Comparison of ENCODE assay signal across 26 cellular contexts in the genomic region with DNA sequence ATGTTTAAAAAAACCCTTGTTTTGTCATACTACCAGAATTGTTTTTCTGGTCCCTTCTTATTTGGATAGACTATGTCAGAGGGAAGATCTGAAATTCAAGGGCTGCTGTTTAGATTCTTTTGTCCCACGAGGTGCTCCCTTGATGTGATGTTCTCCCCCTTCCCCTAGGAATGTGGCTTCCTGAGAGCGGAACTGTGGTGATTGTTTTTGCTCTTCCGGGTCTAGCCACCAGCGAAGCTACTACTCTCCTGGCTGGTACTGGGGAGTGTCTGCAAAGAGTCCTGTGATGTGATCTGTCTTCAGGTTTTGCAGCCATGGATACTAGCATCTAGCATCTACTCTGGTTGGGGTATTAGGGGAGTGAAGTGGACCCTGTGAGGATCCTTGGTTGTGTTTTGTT.
"Had no signal": no experiment of that assay in that cellular context is flagged by ENCODE, and none has a peak within 500 bp of the region (broad histone marks: within the 10 kb centered on the region; RNA-seq: fewer than 3 reads in every experiment).

No MANE protein-coding gene starts in this region.

- H3K27me3 ChIP-seq: brain microvascular endothelial cell had no signal

- H3K36me3 ChIP-seq: brain microvascular endothelial cell had no signal

- H3K36me3 Mint-ChIP-seq: activated naive CD8-positive, alpha-beta T cell had no signal

- H3K4me3 Mint-ChIP-seq: activated CD4-positive, alpha-beta memory T cell treated with anti-CD3 and anti-CD28 coated beads, Interleukin-2, amount 10 ng/mL, durations not matched to agents 7 days and 5 days; activated CD4-positive, alpha-beta T cell treated with anti-CD3 and anti-CD28 coated beads, Interleukin-2, amount 10 ng/mL, durations not matched to agents 7 days and 5 days; activated naive CD8-positive, alpha-beta T cell; activated T-cell treated with anti-CD3 and anti-CD28 coated beads, Interleukin-2, amount 50 U/mL, for 24 hours; activated T-cell treated with anti-CD3 and anti-CD28 coated beads, Interleukin-2, amount 50 U/mL, for 72 hours; central memory CD8-positive, alpha-beta T cell; dendritic cell treated with granulocyte-macrophage colony-stimulating factor and Interleukin-4, amounts not matched to agents 40 ng/mL and 50 ng/mL, for 4 days; endodermal cell had no signal

- H3K9me3 Mint-ChIP-seq: activated CD4-positive, alpha-beta memory T cell treated with anti-CD3 and anti-CD28 coated beads, Interleukin-2, amount 10 ng/mL, durations not matched to agents 7 days and 5 days; activated CD4-positive, alpha-beta T cell treated with anti-CD3 and anti-CD28 coated beads, Interleukin-2, amount 10 ng/mL, durations not matched to agents 7 days and 5 days; activated T-cell treated with anti-CD3 and anti-CD28 coated beads, Interleukin-2, amount 50 U/mL, for 72 hours; central memory CD8-positive, alpha-beta T cell had no signal

- DNase-seq: activated CD4-positive, alpha-beta memory T cell treated with anti-CD3 and anti-CD28 coated beads, Interleukin-2, amount 10 ng/mL, durations not matched to agents 7 days and 5 days; activated CD4-positive, alpha-beta T cell treated with anti-CD3 and anti-CD28 coated beads for 1 hour; activated CD4-positive, alpha-beta T cell treated with anti-CD3 and anti-CD28 coated beads for 4 hours; activated CD4-positive, alpha-beta T cell treated with anti-CD3 and anti-CD28 coated beads, Interleukin-2, amount 10 ng/mL, durations not matched to agents 7 days and 5 days; activated CD4-positive, alpha-beta T cell treated with anti-CD3 and anti-CD28 coated beads, Interleukin-2, amount 50 U/mL, for 4 hours; activated CD8-positive, alpha-beta memory T cell treated with anti-CD3 and anti-CD28 coated beads, Interleukin-2, amount 50 U/mL, for 48 hours; activated gamma-delta T cell treated with Interleukin-2 at 50 U/mL for 16 hours; activated naive CD4-positive, alpha-beta T cell treated with anti-CD3 and anti-CD28 coated beads, Interleukin-2, amount 50 U/mL, for 16 hours; activated naive CD4-positive, alpha-beta T cell treated with Interleukin-2 at 50 U/mL for 16 hours; activated T-cell treated with anti-CD3 and anti-CD28 coated beads for 4 hours; activated T-cell treated with anti-CD3 and anti-CD28 coated beads, Interleukin-2, amount 50 U/mL, for 24 hours; activated T-cell treated with anti-CD3 and anti-CD28 coated beads, Interleukin-2, amount 50 U/mL, for 72 hours; amniotic stem cell; anterior cingulate cortex; brain microvascular endothelial cell; dorsolateral prefrontal cortex; effector memory CD4-positive, alpha-beta T cell; endodermal cell; foreskin fibroblast; head of caudate nucleus; T-helper 2 cell had no signal

- H3K4me3 ChIP-seq: coronary artery, dorsolateral prefrontal cortex had no signal

- H3K27ac Mint-ChIP-seq: activated CD4-positive, alpha-beta memory T cell treated with anti-CD3 and anti-CD28 coated beads, Interleukin-2, amount 10 ng/mL, durations not matched to agents 7 days and 5 days; activated CD4-positive, alpha-beta T cell treated with anti-CD3 and anti-CD28 coated beads, Interleukin-2, amount 10 ng/mL, durations not matched to agents 7 days and 5 days; activated naive CD8-positive, alpha-beta T cell; activated T-cell treated with anti-CD3 and anti-CD28 coated beads, Interleukin-2, amount 50 U/mL, for 24 hours; activated T-cell treated with anti-CD3 and anti-CD28 coated beads, Interleukin-2, amount 50 U/mL, for 72 hours; dendritic cell treated with granulocyte-macrophage colony-stimulating factor and Interleukin-4, amounts not matched to agents 40 ng/mL and 50 ng/mL, for 4 days; endodermal cell had no signal

- H3K27me3 Mint-ChIP-seq: activated CD4-positive, alpha-beta memory T cell treated with anti-CD3 and anti-CD28 coated beads, Interleukin-2, amount 10 ng/mL, durations not matched to agents 7 days and 5 days; activated CD4-positive, alpha-beta T cell treated with anti-CD3 and anti-CD28 coated beads, Interleukin-2, amount 10 ng/mL, durations not matched to agents 7 days and 5 days; activated naive CD8-positive, alpha-beta T cell; activated T-cell treated with anti-CD3 and anti-CD28 coated beads, Interleukin-2, amount 50 U/mL, for 24 hours; central memory CD8-positive, alpha-beta T cell; dendritic cell treated with granulocyte-macrophage colony-stimulating factor and Interleukin-4, amounts not matched to agents 40 ng/mL and 50 ng/mL, for 4 days had no signal

- H3K27ac ChIP-seq: brain microvascular endothelial cell, coronary artery, dorsolateral prefrontal cortex had no signal

- ATAC-seq: activated T-cell treated with anti-CD3 and anti-CD28 coated beads, Interleukin-2, amount 50 U/mL, for 72 hours; esophagus mucosa had no signal

- H3K4me1 Mint-ChIP-seq: activated CD4-positive, alpha-beta memory T cell treated with anti-CD3 and anti-CD28 coated beads, Interleukin-2, amount 10 ng/mL, durations not matched to agents 7 days and 5 days; activated CD4-positive, alpha-beta T cell treated with anti-CD3 and anti-CD28 coated beads, Interleukin-2, amount 10 ng/mL, durations not matched to agents 7 days and 5 days; central memory CD8-positive, alpha-beta T cell had no signal
